ENCODE assay signal across 10 cellular contexts in the genomic region with DNA sequence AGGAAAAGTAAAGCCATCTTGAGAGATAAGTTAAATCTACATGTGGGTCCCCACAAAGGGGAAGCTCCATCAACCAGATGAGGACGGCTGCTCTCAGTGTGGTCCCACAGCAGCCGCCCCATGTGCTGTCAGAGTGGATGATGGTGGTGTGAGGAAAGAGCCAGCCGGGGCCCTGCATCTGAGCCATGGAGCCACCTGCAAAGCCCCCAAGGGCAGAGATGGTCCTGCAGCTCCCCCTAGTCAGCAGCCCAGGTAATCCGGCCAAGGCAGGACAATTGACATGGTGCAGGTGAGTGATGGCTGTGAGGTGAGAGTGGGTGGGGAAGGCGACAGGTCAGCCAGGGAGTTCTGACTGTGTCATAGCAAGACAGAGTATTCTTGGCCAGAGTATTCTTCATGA.
DNase-seq lines count a peak whose midpoint lies in the region; ATAC-seq and TF ChIP-seq lines count a peak whose summit lies in the region.
"Had no signal": no experiment of that assay in that cellular context is flagged by ENCODE, and none has a peak within 500 bp of the region (broad histone marks: within the 10 kb centered on the region; RNA-seq: fewer than 3 reads in every experiment).

No MANE protein-coding gene starts in this region.

- no peak overlapping the region for H2AFZ ChIP-seq in OCI-LY1 (ENCODE audit: low read length)
- no peak overlapping the region for H2AFZ ChIP-seq in GM23248

- H3K9me3 ChIP-seq in OCI-LY1 (ENCODE audit: low read length), result no peaks in the 10 kb centered on the region
- no peaks in the 10 kb centered on the region for H3K9me3 ChIP-seq in GM23248 (ENCODE audit: low read depth)
- H3K9me3 ChIP-seq in CD4-positive, alpha-beta memory T cell (ENCODE audit: control insufficient read depth in 1 of 2, low read length in 2 of 2), result no peaks in the 10 kb centered on the region

- in situ Hi-C loops in GM23248 (cut with MboI), result no loop called here

- no peak overlapping the region for H3K27ac Mint-ChIP-seq in nephron progenitor cell
- no peak overlapping the region for H3K27ac Mint-ChIP-seq in CD4-positive, alpha-beta memory T cell
- H3K27ac Mint-ChIP-seq: effector memory CD8-positive, alpha-beta T cell had no signal

- H3F3A ChIP-seq in OCI-LY1 (ENCODE audit: insufficient read depth, low read length) (no peaks in the 10 kb centered on the region), GM23248 (ENCODE audit: insufficient read depth) (no peaks in the 10 kb centered on the region)

- no peaks in the 10 kb centered on the region for H3K9me3 Mint-ChIP-seq in nephron progenitor cell
- peaks cover 0 to 6% (median 0%) of the 10 kb centered on the region in 8 donors for H3K9me3 Mint-ChIP-seq in CD4-positive, alpha-beta memory T cell
- H3K9me3 Mint-ChIP-seq: effector memory CD8-positive, alpha-beta T cell had no signal

- intact Hi-C loops in CD4-positive, alpha-beta memory T cell (cut with micrococcal nuclease), result no loop called here

- peaks cover 45% of the 10 kb centered on the region for H3K27me3 Mint-ChIP-seq in nephron progenitor cell (ENCODE audit: low read depth, poor library complexity)
- peaks cover 12 to 14% of the 10 kb centered on the region in 2 donors for H3K27me3 Mint-ChIP-seq in CD4-positive, alpha-beta memory T cell

- no peaks in the 10 kb centered on the region for H3K4me1 ChIP-seq in OCI-LY1 (ENCODE audit: insufficient read depth, low read length, severe bottlenecking)
- no peaks in the 10 kb centered on the region for H3K4me1 ChIP-seq in GM23248 (ENCODE audit: insufficient read depth)
- H3K4me1 ChIP-seq in CD4-positive, alpha-beta memory T cell (ENCODE audit: insufficient read depth, low read length), result no peaks in the 10 kb centered on the region

- H3K27ac ChIP-seq in OCI-LY1 (ENCODE audit: low read depth, low read length, poor library complexity, severe bottlenecking) (no peak overlapping the region), GM23248 (no peak overlapping the region)
- no peak overlapping the region for H3K27ac ChIP-seq in CD4-positive, alpha-beta memory T cell (ENCODE audit: low read depth, low read length)
- H3K27ac ChIP-seq: skin epidermis had no signal

- no peaks in the 10 kb centered on the region for H3K4me1 Mint-ChIP-seq in nephron progenitor cell
- H3K4me1 Mint-ChIP-seq in CD4-positive, alpha-beta memory T cell, result no peaks in the 10 kb centered on the region

- H3K79me2 ChIP-seq in OCI-LY1 (ENCODE audit: insufficient read depth, low read length) (no peaks in the 10 kb centered on the region), GM23248 (ENCODE audit: insufficient read depth) (no peaks in the 10 kb centered on the region)

- TF ChIP-seq CTCF in OCI-LY1 (IDR thresholded peaks at IDR 0.05; ENCODE audit: low read length), result peak; percentile 38; the same call in 1 of the 2 replicates
- peak; percentile 28 for TF ChIP-seq CTCF in nephron progenitor cell (IDR thresholded peaks at IDR 0.05)

- H3K9ac ChIP-seq in OCI-LY1 (ENCODE audit: low read length), result no peak overlapping the region
- H3K9ac ChIP-seq in GM23248, result no peak overlapping the region

- POLR2A ChIA-PET in CD4-positive, alpha-beta memory T cell (lab: Charles Lee; ENCODE audit: partially characterized antibody), result no interaction called here

- H3K27me3 ChIP-seq in OCI-LY1 (ENCODE audit: insufficient read depth, low read length), result no peaks in the 10 kb centered on the region
- H3K27me3 ChIP-seq in GM23248 (replicated peaks; ENCODE audit: insufficient read depth), result no peaks in the 10 kb centered on the region
- no peaks in the 10 kb centered on the region for H3K27me3 ChIP-seq in CD4-positive, alpha-beta memory T cell (ENCODE audit: insufficient read depth, low read length)

- H3K4me3 ChIP-seq in OCI-LY1 (ENCODE audit: low read depth, low read length, poor library complexity, severe bottlenecking) (no peak overlapping the region), GM23248 (no peak overlapping the region)
- H3K4me3 ChIP-seq in CD4-positive, alpha-beta memory T cell (ENCODE audit: low read length in 2 of 2), result no peak overlapping the region
- H3K4me3 ChIP-seq: skin epidermis had no signal

- CTCF ChIA-PET in CD4-positive, alpha-beta memory T cell (lab: Charles Lee; ENCODE audit: partially characterized antibody), result no interaction called here

- 11 to 21% methylated on average over 5 of the region's 5 CpGs for WGBS in GM23248 (ENCODE audit: low coverage in 1 of 2, low lambda C conversion rate in 2 of 2, missing lambda C conversion rate in 2 of 2), 2 experiments

- H3K9me2 ChIP-seq in OCI-LY1 (ENCODE audit: low read depth, low read length), result no peaks in the 10 kb centered on the region
- no peaks in the 10 kb centered on the region for H3K9me2 ChIP-seq in GM23248 (ENCODE audit: insufficient read depth)

- H4K20me1 ChIP-seq in OCI-LY1 (ENCODE audit: insufficient read depth, low read length) (no peaks in the 10 kb centered on the region), GM23248 (ENCODE audit: insufficient read depth) (no peaks in the 10 kb centered on the region)

- no peak overlapping the region for H3K4me3 Mint-ChIP-seq in nephron progenitor cell
- H3K4me3 Mint-ChIP-seq in CD4-positive, alpha-beta memory T cell, result no peak overlapping the region
- H3K4me3 Mint-ChIP-seq: effector memory CD8-positive, alpha-beta T cell had no signal

- ATAC-seq in GM21723 (IDR thresholded peaks at IDR 0.05; ENCODE audit: unreplicated experiment), result peak; percentile 66
- ATAC-seq: effector memory CD8-positive, alpha-beta T cell had no signal

- H3K4me2 ChIP-seq in OCI-LY1 (ENCODE audit: low read length), result no peak overlapping the region
- no peak overlapping the region for H3K4me2 ChIP-seq in GM23248 (ENCODE audit: unreplicated experiment)

- no peaks in the 10 kb centered on the region for H3K36me3 Mint-ChIP-seq in nephron progenitor cell (ENCODE audit: low read depth)
- no peaks in the 10 kb centered on the region for H3K36me3 Mint-ChIP-seq in CD4-positive, alpha-beta memory T cell

- DNase-seq in NCI-H82 (lab: John Stamatoyannopoulos, UW) (peak; percentile 43), NCI-H82 treated with DMSO at 0.1 percent for 48 hours (lab: John Stamatoyannopoulos, UW; ENCODE audit: unreplicated experiment) (no peak), nephron progenitor cell (peak; percentile 23), GM23248 (no peak)
- DNase-seq in CD4-positive, alpha-beta memory T cell, result no peak
- DNase-seq in activated naive CD4-positive, alpha-beta T cell treated with Interleukin-2 at 50 U/mL for 16 hours, result no peak
- DNase-seq: effector memory CD8-positive, alpha-beta T cell had no signal

- no peaks in the 10 kb centered on the region for H3K36me3 ChIP-seq in OCI-LY1 (ENCODE audit: insufficient read depth, low read length)
- no peaks in the 10 kb centered on the region for H3K36me3 ChIP-seq in GM23248 (ENCODE audit: low read depth)
- no peaks in the 10 kb centered on the region for H3K36me3 ChIP-seq in CD4-positive, alpha-beta memory T cell (ENCODE audit: insufficient read depth, low read length)

Comparison
In these comparisons a context has a peak if more than half of its experiments do, and no peak if none do; other contexts are left out.
1. DNase-seq: peak in NCI-H82 (single experiment) and nephron progenitor cell (single experiment); none in NCI-H82 treated with DMSO at 0.1 percent for 48 hours (single experiment), GM23248 (single experiment), CD4-positive, alpha-beta memory T cell (0 of 5) and activated naive CD4-positive, alpha-beta T cell treated with Interleukin-2 at 50 U/mL for 16 hours (single experiment).